ENCODE assay signal across 1 cellular context in the genomic region with DNA sequence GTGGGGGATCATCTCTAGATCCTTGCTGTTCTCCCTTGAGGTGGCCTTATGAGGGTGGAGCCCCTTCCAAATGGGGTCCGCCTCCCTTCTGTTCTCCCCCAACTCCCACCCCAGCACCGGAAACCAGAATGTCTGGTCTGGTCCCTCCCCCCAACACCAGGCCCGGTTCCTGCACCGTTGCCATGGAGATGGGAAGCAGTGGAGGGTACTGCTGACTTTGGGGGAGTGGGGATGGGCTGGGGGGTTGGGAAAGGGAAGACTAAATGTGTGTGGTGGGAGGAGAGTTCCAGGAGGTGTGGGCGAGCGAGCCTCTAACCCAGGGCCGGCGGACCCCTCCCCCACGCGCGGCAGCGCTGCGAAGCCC.
TF ChIP-seq lines count a peak whose summit lies in the region.

No MANE protein-coding gene starts in this region.

TF ChIP-seq in A549, 52 proteins besides CTCF, POLR2A, EP300 and RAD21 (continued from another document):
- TF ChIP-seq, protein P1, sequence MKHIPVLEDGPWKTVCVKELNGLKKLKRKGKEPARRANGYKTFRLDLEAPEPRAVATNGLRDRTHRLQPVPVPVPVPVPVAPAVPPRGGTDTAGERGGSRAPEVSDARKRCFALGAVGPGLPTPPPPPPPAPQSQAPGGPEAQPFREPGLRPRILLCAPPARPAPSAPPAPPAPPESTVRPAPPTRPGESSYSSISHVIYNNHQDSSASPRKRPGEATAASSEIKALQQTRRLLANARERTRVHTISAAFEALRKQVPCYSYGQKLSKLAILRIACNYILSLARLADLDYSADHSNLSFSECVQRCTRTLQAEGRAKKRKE (CRISPR knock-in tag; IDR thresholded peaks at IDR 0.05; ENCODE audit: low read depth), result no peak
- TF ChIP-seq KDM5A (IDR thresholded peaks at IDR 0.05) (no peak), TFCP2L1 (CRISPR knock-in tag; IDR thresholded peaks at IDR 0.05) (no peak), NR3C1 (IDR thresholded peaks at IDR 0.05) (no peak), KDM1A (IDR thresholded peaks at IDR 0.05; ENCODE audit: low read depth) (no peak)
- TF ChIP-seq, protein P2, sequence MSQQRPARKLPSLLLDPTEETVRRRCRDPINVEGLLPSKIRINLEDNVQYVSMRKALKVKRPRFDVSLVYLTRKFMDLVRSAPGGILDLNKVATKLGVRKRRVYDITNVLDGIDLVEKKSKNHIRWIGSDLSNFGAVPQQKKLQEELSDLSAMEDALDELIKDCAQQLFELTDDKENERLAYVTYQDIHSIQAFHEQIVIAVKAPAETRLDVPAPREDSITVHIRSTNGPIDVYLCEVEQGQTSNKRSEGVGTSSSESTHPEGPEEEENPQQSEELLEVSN (IDR thresholded peaks at IDR 0.05; ENCODE audit: borderline replicate concordance, low read depth), result no peak
